Comparison of ENCODE assay signal across 18 cellular contexts in the genomic region with DNA sequence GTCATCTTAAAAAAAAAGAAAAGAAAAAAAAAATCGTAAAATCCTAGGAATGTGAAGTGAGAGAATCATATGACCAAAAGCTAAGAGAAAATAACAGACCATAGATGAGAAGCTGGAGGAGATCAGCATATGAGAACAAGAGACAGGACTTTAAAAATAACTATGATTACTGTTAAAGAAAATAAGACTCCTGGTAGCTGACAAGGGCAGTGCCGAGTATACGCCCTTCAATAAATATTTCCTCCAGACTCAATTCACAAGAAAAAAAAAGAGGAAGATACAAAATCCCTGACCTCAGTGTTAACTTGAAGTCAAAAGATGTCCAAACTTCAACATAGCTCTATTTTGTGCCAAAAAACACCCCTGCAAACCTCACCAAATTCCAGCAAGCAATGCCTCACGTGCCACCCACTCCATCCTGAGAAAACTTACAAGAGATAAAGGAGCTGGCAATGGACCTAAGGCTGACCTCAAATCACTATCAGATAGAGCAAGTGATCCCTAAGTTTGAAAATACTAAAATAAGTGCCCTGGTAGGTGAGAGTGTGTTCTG.
"Had no signal": no experiment of that assay in that cellular context is flagged by ENCODE, and none has a peak within 500 bp of the region (broad histone marks: within the 10 kb centered on the region; RNA-seq: fewer than 3 reads in every experiment).

No MANE protein-coding gene starts in this region.

- H3K27ac ChIP-seq: foreskin keratinocyte, psoas muscle, sigmoid colon, spleen had no signal

- H3K4me1 ChIP-seq: breast epithelium, foreskin keratinocyte, psoas muscle, sigmoid colon, spleen had no signal

- H3K36me3 Mint-ChIP-seq: activated naive CD4-positive, alpha-beta T cell treated with anti-CD3 and anti-CD28 coated beads, Interleukin-2, amount 50 U/mL, for 24 hours had no signal

- H3K4me3 Mint-ChIP-seq: activated CD4-positive, alpha-beta memory T cell treated with anti-CD3 and anti-CD28 coated beads, Interleukin-2, amount 10 ng/mL, durations not matched to agents 7 days and 5 days; activated CD4-positive, alpha-beta T cell treated with anti-CD3 and anti-CD28 coated beads for 36 hours; activated naive CD4-positive, alpha-beta T cell treated with anti-CD3 and anti-CD28 coated beads, Interleukin-2, amount 50 U/mL, for 24 hours; activated T-cell treated with anti-CD3 and anti-CD28 coated beads, Interleukin-2, amount 50 U/mL, for 4 hours; neural crest cell; stimulated activated naive CD8-positive, alpha-beta T cell treated with anti-CD3 and anti-CD28 coated beads, Interleukin-15, Interleukin-2, amounts not matched to agents 100 ng/mL and 50 ng/mL, for 24 hours had no signal

- DNase-seq: activated CD4-positive, alpha-beta memory T cell treated with anti-CD3 and anti-CD28 coated beads, Interleukin-2, amount 10 ng/mL, durations not matched to agents 7 days and 5 days; activated CD4-positive, alpha-beta T cell treated with anti-CD3 and anti-CD28 coated beads for 36 hours; activated effector memory CD4-positive, alpha-beta T cell treated with anti-CD3 and anti-CD28 coated beads, Interleukin-2, amount 50 U/mL, for 16 hours; activated T-cell treated with anti-CD3 and anti-CD28 coated beads, Interleukin-2, amount 50 U/mL, for 4 hours; foreskin keratinocyte; glutamatergic neuron; left cardiac atrium; sigmoid colon; spleen; T-helper 2 cell had no signal

- H3K27me3 ChIP-seq: breast epithelium, esophagus muscularis mucosa, foreskin keratinocyte, sigmoid colon, spleen had no signal

- FAIRE-seq: endometrium had no signal

- H3K36me3 ChIP-seq: breast epithelium, esophagus muscularis mucosa, sigmoid colon, spleen had no signal

- H3K27ac Mint-ChIP-seq: activated CD4-positive, alpha-beta memory T cell treated with anti-CD3 and anti-CD28 coated beads, Interleukin-2, amount 10 ng/mL, durations not matched to agents 7 days and 5 days; activated CD4-positive, alpha-beta T cell treated with anti-CD3 and anti-CD28 coated beads for 36 hours; activated naive CD4-positive, alpha-beta T cell treated with anti-CD3 and anti-CD28 coated beads, Interleukin-2, amount 50 U/mL, for 24 hours; stimulated activated naive CD8-positive, alpha-beta T cell treated with anti-CD3 and anti-CD28 coated beads, Interleukin-15, Interleukin-2, amounts not matched to agents 100 ng/mL and 50 ng/mL, for 24 hours had no signal

- H3K9me3 Mint-ChIP-seq: activated naive CD4-positive, alpha-beta T cell treated with anti-CD3 and anti-CD28 coated beads, Interleukin-2, amount 50 U/mL, for 24 hours; activated T-cell treated with anti-CD3 and anti-CD28 coated beads, Interleukin-2, amount 50 U/mL, for 4 hours; neural crest cell; stimulated activated naive CD8-positive, alpha-beta T cell treated with anti-CD3 and anti-CD28 coated beads, Interleukin-15, Interleukin-2, amounts not matched to agents 100 ng/mL and 50 ng/mL, for 24 hours had no signal

- ATAC-seq: activated CD4-positive, alpha-beta T cell treated with anti-CD3 and anti-CD28 coated beads for 36 hours; activated T-cell treated with anti-CD3 and anti-CD28 coated beads, Interleukin-2, amount 50 U/mL, for 4 hours; foreskin keratinocyte; psoas muscle had no signal

- H3K9me3 ChIP-seq: breast epithelium, esophagus muscularis mucosa, psoas muscle, sigmoid colon, spleen had no signal

- H3K4me3 ChIP-seq: breast epithelium, esophagus muscularis mucosa, lung, psoas muscle, sigmoid colon, spleen had no signal

- H3K27me3 Mint-ChIP-seq: activated CD4-positive, alpha-beta memory T cell treated with anti-CD3 and anti-CD28 coated beads, Interleukin-2, amount 10 ng/mL, durations not matched to agents 7 days and 5 days; activated CD4-positive, alpha-beta T cell treated with anti-CD3 and anti-CD28 coated beads for 36 hours; activated naive CD4-positive, alpha-beta T cell treated with anti-CD3 and anti-CD28 coated beads, Interleukin-2, amount 50 U/mL, for 24 hours; stimulated activated naive CD8-positive, alpha-beta T cell treated with anti-CD3 and anti-CD28 coated beads, Interleukin-15, Interleukin-2, amounts not matched to agents 100 ng/mL and 50 ng/mL, for 24 hours had no signal

- H3K4me1 Mint-ChIP-seq: activated CD4-positive, alpha-beta memory T cell treated with anti-CD3 and anti-CD28 coated beads, Interleukin-2, amount 10 ng/mL, durations not matched to agents 7 days and 5 days; activated CD4-positive, alpha-beta T cell treated with anti-CD3 and anti-CD28 coated beads for 36 hours; activated naive CD4-positive, alpha-beta T cell treated with anti-CD3 and anti-CD28 coated beads, Interleukin-2, amount 50 U/mL, for 24 hours had no signal
